Comparison of ENCODE assay signal across 1 cellular context in genomic region chr17:49361902-49362722, GRCh38.
TF ChIP-seq lines count a peak whose summit lies in the region.

ZNF652 (minus strand) TSS chr17:49362250; CDS start chr17:49317725, 44,525 bp downstream.

TF ChIP-seq in K562, 482 proteins besides CTCF, POLR2A, EP300 and RAD21 (continued from another document and continues in another):
- TF ChIP-seq ZBTB11 (CRISPR knock-in tag; IDR thresholded peaks at IDR 0.05) (peak in 1 of 3 experiments; percentile 66; a peak in 1 of 6 replicates), DIDO1 (tag; IDR thresholded peaks at IDR 0.05; ENCODE audit: low read depth) (no peak), ZNF639 (CRISPR knock-in tag; conservative IDR thresholded peaks at IDR 0.05 in 1 of 2, IDR thresholded peaks at IDR 0.05 in 1 of 2) (peak in 1 of 2 experiments; percentile 84; a peak in 2 of 4 replicates), FOSL1 (tag; conservative IDR thresholded peaks at IDR 0.05) (peak; percentile 38; the same call in 1 of the 2 replicates), RBM25 (IDR thresholded peaks at IDR 0.05; ENCODE audit: low read depth, low read length, severe bottlenecking) (peak; percentile 19), PHF8 (IDR thresholded peaks at IDR 0.05; ENCODE audit: borderline replicate concordance, low read length) (peak; percentile 73; the same call in 1 of the 2 replicates), SP1 (CRISPR knock-in tag; IDR thresholded peaks at IDR 0.05) (peak; percentile 37; the same call in 1 of the 2 replicates), UBTF (IDR thresholded peaks at IDR 0.05; ENCODE audit: borderline replicate concordance in 1 of 2, low read depth in 2 of 2, low read length in 2 of 2) (0 out of 4 replicates have a peak, but pooled peaks have one; percentile 11 to 15), CHD2 (IDR thresholded peaks at IDR 0.05; ENCODE audit: low read depth, low read length) (peak; percentile 79), GATAD2B (IDR thresholded peaks at IDR 0.05; ENCODE audit: borderline replicate concordance) (peak; percentile 84; the same call in 1 of the 2 replicates), ZNF740 (CRISPR knock-in tag; IDR thresholded peaks at IDR 0.05) (no peak; the same call in 1 of the 2 replicates), ZNF740 (tag; IDR thresholded peaks at IDR 0.05) (peak in 1 of 2 experiments; percentile 27; a peak in 1 of 4 replicates), KDM4B (IDR thresholded peaks at IDR 0.05; ENCODE audit: borderline replicate concordance in 2 of 2, low read depth in 1 of 2) (peak in 1 of 2 experiments; percentile 50; a peak in 1 of 4 replicates), ZEB2 (IDR thresholded peaks at IDR 0.05) (peak; percentile 92), ZNF766 (CRISPR knock-in tag; conservative IDR thresholded peaks at IDR 0.05) (0 out of 2 replicates have a peak, but pooled peaks have one; percentile 62), ZNF197 (CRISPR knock-in tag; IDR thresholded peaks at IDR 0.05; ENCODE audit: low read depth) (peak; percentile 88; the same call in 1 of the 2 replicates), HNRNPLL (IDR thresholded peaks at IDR 0.05; ENCODE audit: low read depth, low read length, poor library complexity, severe bottlenecking) (peak; percentile 42), YY1 (IDR thresholded peaks at IDR 0.05; ENCODE audit: borderline replicate concordance in 1 of 3, control insufficient read depth in 1 of 3, extremely low read depth in 1 of 3, insufficient read depth in 3 of 3, insufficient read length in 1 of 3, insufficient replicate concordance in 2 of 3, low read depth in 1 of 3, low read length in 2 of 3) (peak in 2 of 3 experiments; percentile 26 to 35), ZNF668 (CRISPR knock-in tag; IDR thresholded peaks at IDR 0.05) (peak; percentile 24; the same call in 1 of the 2 replicates), ELF4 (CRISPR knock-in tag; IDR thresholded peaks at IDR 0.05) (0 out of 2 replicates have a peak, but pooled peaks have one; percentile 61), RAD51 (IDR thresholded peaks at IDR 0.05; ENCODE audit: borderline replicate concordance, low read depth) (no peak), RCOR1 (IDR thresholded peaks at IDR 0.05; ENCODE audit: borderline replicate concordance in 1 of 2, low read depth in 2 of 2, low read length in 2 of 2) (peak in 1 of 2 experiments; percentile 35; a peak in 1 of 4 replicates), KLF13 (tag; IDR thresholded peaks at IDR 0.05; ENCODE audit: borderline replicate concordance, low read depth) (peak; percentile 86), ZFX (CRISPR knock-in tag; IDR thresholded peaks at IDR 0.05) (peak; percentile 76), SMARCE1 (IDR thresholded peaks at IDR 0.05) (no peak)
- TF ChIP-seq, protein P1, sequence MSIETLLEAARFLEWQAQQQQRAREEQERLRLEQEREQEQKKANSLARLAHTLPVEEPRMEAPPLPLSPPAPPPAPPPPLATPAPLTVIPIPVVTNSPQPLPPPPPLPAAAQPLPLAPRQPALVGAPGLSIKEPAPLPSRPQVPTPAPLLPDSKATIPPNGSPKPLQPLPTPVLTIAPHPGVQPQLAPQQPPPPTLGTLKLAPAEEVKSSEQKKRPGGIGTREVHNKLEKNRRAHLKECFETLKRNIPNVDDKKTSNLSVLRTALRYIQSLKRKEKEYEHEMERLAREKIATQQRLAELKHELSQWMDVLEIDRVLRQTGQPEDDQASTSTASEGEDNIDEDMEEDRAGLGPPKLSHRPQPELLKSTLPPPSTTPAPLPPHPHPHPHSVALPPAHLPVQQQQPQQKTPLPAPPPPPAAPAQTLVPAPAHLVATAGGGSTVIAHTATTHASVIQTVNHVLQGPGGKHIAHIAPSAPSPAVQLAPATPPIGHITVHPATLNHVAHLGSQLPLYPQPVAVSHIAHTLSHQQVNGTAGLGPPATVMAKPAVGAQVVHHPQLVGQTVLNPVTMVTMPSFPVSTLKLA (conservative IDR thresholded peaks at IDR 0.05) = peak in 1 of 2 experiments; percentile 65; a peak in 2 of 4 replicates
- TF ChIP-seq, protein P2, sequence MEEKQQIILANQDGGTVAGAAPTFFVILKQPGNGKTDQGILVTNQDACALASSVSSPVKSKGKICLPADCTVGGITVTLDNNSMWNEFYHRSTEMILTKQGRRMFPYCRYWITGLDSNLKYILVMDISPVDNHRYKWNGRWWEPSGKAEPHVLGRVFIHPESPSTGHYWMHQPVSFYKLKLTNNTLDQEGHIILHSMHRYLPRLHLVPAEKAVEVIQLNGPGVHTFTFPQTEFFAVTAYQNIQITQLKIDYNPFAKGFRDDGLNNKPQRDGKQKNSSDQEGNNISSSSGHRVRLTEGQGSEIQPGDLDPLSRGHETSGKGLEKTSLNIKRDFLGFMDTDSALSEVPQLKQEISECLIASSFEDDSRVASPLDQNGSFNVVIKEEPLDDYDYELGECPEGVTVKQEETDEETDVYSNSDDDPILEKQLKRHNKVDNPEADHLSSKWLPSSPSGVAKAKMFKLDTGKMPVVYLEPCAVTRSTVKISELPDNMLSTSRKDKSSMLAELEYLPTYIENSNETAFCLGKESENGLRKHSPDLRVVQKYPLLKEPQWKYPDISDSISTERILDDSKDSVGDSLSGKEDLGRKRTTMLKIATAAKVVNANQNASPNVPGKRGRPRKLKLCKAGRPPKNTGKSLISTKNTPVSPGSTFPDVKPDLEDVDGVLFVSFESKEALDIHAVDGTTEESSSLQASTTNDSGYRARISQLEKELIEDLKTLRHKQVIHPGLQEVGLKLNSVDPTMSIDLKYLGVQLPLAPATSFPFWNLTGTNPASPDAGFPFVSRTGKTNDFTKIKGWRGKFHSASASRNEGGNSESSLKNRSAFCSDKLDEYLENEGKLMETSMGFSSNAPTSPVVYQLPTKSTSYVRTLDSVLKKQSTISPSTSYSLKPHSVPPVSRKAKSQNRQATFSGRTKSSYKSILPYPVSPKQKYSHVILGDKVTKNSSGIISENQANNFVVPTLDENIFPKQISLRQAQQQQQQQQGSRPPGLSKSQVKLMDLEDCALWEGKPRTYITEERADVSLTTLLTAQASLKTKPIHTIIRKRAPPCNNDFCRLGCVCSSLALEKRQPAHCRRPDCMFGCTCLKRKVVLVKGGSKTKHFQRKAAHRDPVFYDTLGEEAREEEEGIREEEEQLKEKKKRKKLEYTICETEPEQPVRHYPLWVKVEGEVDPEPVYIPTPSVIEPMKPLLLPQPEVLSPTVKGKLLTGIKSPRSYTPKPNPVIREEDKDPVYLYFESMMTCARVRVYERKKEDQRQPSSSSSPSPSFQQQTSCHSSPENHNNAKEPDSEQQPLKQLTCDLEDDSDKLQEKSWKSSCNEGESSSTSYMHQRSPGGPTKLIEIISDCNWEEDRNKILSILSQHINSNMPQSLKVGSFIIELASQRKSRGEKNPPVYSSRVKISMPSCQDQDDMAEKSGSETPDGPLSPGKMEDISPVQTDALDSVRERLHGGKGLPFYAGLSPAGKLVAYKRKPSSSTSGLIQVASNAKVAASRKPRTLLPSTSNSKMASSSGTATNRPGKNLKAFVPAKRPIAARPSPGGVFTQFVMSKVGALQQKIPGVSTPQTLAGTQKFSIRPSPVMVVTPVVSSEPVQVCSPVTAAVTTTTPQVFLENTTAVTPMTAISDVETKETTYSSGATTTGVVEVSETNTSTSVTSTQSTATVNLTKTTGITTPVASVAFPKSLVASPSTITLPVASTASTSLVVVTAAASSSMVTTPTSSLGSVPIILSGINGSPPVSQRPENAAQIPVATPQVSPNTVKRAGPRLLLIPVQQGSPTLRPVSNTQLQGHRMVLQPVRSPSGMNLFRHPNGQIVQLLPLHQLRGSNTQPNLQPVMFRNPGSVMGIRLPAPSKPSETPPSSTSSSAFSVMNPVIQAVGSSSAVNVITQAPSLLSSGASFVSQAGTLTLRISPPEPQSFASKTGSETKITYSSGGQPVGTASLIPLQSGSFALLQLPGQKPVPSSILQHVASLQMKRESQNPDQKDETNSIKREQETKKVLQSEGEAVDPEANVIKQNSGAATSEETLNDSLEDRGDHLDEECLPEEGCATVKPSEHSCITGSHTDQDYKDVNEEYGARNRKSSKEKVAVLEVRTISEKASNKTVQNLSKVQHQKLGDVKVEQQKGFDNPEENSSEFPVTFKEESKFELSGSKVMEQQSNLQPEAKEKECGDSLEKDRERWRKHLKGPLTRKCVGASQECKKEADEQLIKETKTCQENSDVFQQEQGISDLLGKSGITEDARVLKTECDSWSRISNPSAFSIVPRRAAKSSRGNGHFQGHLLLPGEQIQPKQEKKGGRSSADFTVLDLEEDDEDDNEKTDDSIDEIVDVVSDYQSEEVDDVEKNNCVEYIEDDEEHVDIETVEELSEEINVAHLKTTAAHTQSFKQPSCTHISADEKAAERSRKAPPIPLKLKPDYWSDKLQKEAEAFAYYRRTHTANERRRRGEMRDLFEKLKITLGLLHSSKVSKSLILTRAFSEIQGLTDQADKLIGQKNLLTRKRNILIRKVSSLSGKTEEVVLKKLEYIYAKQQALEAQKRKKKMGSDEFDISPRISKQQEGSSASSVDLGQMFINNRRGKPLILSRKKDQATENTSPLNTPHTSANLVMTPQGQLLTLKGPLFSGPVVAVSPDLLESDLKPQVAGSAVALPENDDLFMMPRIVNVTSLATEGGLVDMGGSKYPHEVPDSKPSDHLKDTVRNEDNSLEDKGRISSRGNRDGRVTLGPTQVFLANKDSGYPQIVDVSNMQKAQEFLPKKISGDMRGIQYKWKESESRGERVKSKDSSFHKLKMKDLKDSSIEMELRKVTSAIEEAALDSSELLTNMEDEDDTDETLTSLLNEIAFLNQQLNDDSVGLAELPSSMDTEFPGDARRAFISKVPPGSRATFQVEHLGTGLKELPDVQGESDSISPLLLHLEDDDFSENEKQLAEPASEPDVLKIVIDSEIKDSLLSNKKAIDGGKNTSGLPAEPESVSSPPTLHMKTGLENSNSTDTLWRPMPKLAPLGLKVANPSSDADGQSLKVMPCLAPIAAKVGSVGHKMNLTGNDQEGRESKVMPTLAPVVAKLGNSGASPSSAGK (IDR thresholded peaks at IDR 0.05) = no peak
